ENCODE assay signal across 8 cellular contexts in genomic region chr7:102912742-102913141, GRCh38. TPM values are rescaled to one million over a fixed set of nuclear protein-coding genes. Genes with fewer than 3 reads are reported as not detected.
DNase-seq lines count a peak whose midpoint lies in the region; ATAC-seq and TF ChIP-seq lines count a peak whose summit lies in the region.

Gene LRRC17 (plus strand): TSS chr7:102913000. CDS start chr7:102933914, 20,914 bp downstream.

- POLR2A ChIA-PET in CD4-positive, alpha-beta T cell (lab: Charles Lee), result no interaction called here

- H3K36me3 ChIP-seq in skeletal muscle tissue (ENCODE audit: control insufficient read depth in 3 of 3, insufficient read depth in 3 of 3, low read length in 3 of 3), result no peaks in the 10 kb centered on the region

- H3K27ac ChIP-seq in skeletal muscle tissue (ENCODE audit: low read depth, low read length), result peak within 1 kb of the TSS; percentile 25
- no peak within 1 kb of the TSS for H3K27ac ChIP-seq in CD4-positive, alpha-beta T cell (ENCODE audit: low read depth, low read length)

- peaks cover 8% of the 10 kb centered on the region for H3K4me1 Mint-ChIP-seq in glutamatergic neuron (ENCODE audit: low read depth, unreplicated experiment)
- H3K4me1 Mint-ChIP-seq in CD4-positive, alpha-beta T cell (ENCODE audit: low read depth), result peaks cover 5% of the 10 kb centered on the region

- CTCF ChIA-PET in CD4-positive, alpha-beta T cell (lab: Charles Lee), result no interaction called here

- H3K9me3 Mint-ChIP-seq in glutamatergic neuron (ENCODE audit: unreplicated experiment), result peaks cover 2% of the 10 kb centered on the region
- H3K9me3 Mint-ChIP-seq in CD4-positive, alpha-beta T cell, result no peaks in the 10 kb centered on the region

- H3K4me3 ChIP-seq in skeletal muscle tissue (ENCODE audit: low read length in 3 of 3), result peak within 1 kb of the TSS; percentile 1 to 71 (median 41)

- H3K9me3 ChIP-seq in skeletal muscle tissue (ENCODE audit: control insufficient read depth in 3 of 3, low read length in 3 of 3), result no peaks in the 10 kb centered on the region
- H3K9me3 ChIP-seq in CD4-positive, alpha-beta T cell (ENCODE audit: control insufficient read depth, low read length), result peaks cover 8% of the 10 kb centered on the region

- no peak for TF ChIP-seq CTCF in glutamatergic neuron (IDR thresholded peaks at IDR 0.05; ENCODE audit: partially characterized antibody, unreplicated experiment)
- no peak for TF ChIP-seq CTCF in CD4-positive, alpha-beta T cell (IDR thresholded peaks at IDR 0.05)

- DNase-seq in HCEC 1CT, result peak; percentile 92
- DNase-seq in NCI-H774 (lab: John Stamatoyannopoulos, UW), result peak; percentile 57
- DNase-seq in glutamatergic neuron, result no peak
- DNase-seq in CD4-positive, alpha-beta T cell, result no peak
- no peak for DNase-seq in HuH-7.5 (ENCODE audit: low spot score)

- no peaks in the 10 kb centered on the region for H3K36me3 Mint-ChIP-seq in glutamatergic neuron (ENCODE audit: unreplicated experiment)
- H3K36me3 Mint-ChIP-seq in CD4-positive, alpha-beta T cell (ENCODE audit: low read depth), result peaks cover 7% of the 10 kb centered on the region

- ATAC-seq in HG02588 (IDR thresholded peaks at IDR 0.05; ENCODE audit: unreplicated experiment) (no peak), HG03135 (IDR thresholded peaks at IDR 0.05; ENCODE audit: unreplicated experiment) (no peak)
- no peak for ATAC-seq in CD4-positive, alpha-beta T cell (ENCODE audit: poor library complexity)

- intact Hi-C loops in CD4-positive, alpha-beta T cell (cut with DNase I, micrococcal nuclease), result no loop called here

- no peak within 1 kb of the TSS for H3K27ac Mint-ChIP-seq in glutamatergic neuron (ENCODE audit: unreplicated experiment)
- no peak within 1 kb of the TSS for H3K27ac Mint-ChIP-seq in CD4-positive, alpha-beta T cell

- no peaks in the 10 kb centered on the region for H3K27me3 Mint-ChIP-seq in glutamatergic neuron (ENCODE audit: unreplicated experiment)
- H3K27me3 Mint-ChIP-seq in CD4-positive, alpha-beta T cell, result no peaks in the 10 kb centered on the region

- peak within 1 kb of the TSS; percentile 12 for H3K4me3 Mint-ChIP-seq in glutamatergic neuron (ENCODE audit: unreplicated experiment)
- no peak within 1 kb of the TSS for H3K4me3 Mint-ChIP-seq in CD4-positive, alpha-beta T cell

- H3K4me1 ChIP-seq in skeletal muscle tissue (ENCODE audit: control insufficient read depth in 3 of 3, insufficient read depth in 3 of 3, low read length in 3 of 3), result peaks cover 4 to 13% (median 5%) of the 10 kb centered on the region in 3 donors

- peak within 1 kb of the TSS in 1 of 3 donors; percentile 73 for H3K9ac ChIP-seq in skeletal muscle tissue (ENCODE audit: low read depth in 1 of 3, low read length in 3 of 3)

- no peaks in the 10 kb centered on the region for H3K27me3 ChIP-seq in skeletal muscle tissue (ENCODE audit: control insufficient read depth in 3 of 3, insufficient read depth in 3 of 3, low read length in 3 of 3)
- no peaks in the 10 kb centered on the region for H3K27me3 ChIP-seq in CD4-positive, alpha-beta T cell (ENCODE audit: control insufficient read depth, insufficient read depth, low read length)

RNA-seq across cellular contexts. Expression of gene LRRC17, which starts in this region (rescaled TPM):
- 0.34 TPM for total RNA-seq in glutamatergic neuron (ENCODE audit: unreplicated experiment)
- total RNA-seq in skeletal muscle tissue, result 28.2 TPM
- total RNA-seq in CD4-positive, alpha-beta T cell, result under 1 TPM in 1 of 2 experiments, not detected in 1; 0.22 TPM

Comparison
In these comparisons a context has a peak if more than half of its experiments do, and no peak if none do; other contexts are left out.
1. RNA of gene LRRC17 (total RNA-seq): 28.2 TPM in skeletal muscle tissue (single experiment); 0.34 TPM in glutamatergic neuron (single experiment) and 0.22 TPM in CD4-positive, alpha-beta T cell; every median in the first group is over 10 times any median in the second.
2. DNase-seq: peak in HCEC 1CT (single experiment) and NCI-H774 (single experiment); none in glutamatergic neuron (single experiment), CD4-positive, alpha-beta T cell (0 of 10) and HuH-7.5 (single experiment).